ENCODE assay signal across 34 cellular contexts in the genomic region with DNA sequence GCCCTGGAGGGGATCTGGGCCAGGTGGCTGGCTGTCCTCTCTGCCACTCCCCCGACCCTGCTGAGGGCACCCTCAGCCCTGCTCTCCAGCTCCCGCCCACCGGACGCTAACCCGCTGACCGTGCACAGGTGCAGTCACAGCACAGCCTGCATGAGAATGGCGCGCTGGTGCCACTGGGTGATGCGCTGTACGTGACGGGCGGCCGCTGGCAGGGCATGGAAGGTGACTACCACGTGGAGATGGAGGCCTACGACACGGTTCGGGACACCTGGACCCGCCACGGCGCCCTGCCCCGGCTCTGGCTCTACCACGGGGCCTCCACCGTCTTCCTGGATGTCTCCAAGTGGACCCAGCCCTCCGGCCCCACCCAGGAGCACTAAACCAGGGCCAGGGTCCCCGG. TPM values are rescaled to one million over a fixed set of nuclear protein-coding genes. Genes with fewer than 3 reads are reported as not detected.
"Had no signal": no experiment of that assay in that cellular context is flagged by ENCODE, and none has a peak within 500 bp of the region (broad histone marks: within the 10 kb centered on the region; RNA-seq: fewer than 3 reads in every experiment).

No MANE protein-coding gene starts in this region.

- H3K9me3 ChIP-seq: adrenal gland, body of pancreas, breast epithelium, MG63 had no signal

- H3K4me1 ChIP-seq: adrenal gland, body of pancreas, breast epithelium had no signal

- H3K36me3 ChIP-seq: adrenal gland, breast epithelium, MG63 had no signal

- H3K4me3 ChIP-seq: adrenal gland, body of pancreas, breast epithelium, MG63, PC-9, SK-N-MC had no signal

- ATAC-seq: activated CD8-positive, alpha-beta T cell treated with anti-CD3 and anti-CD28 coated beads for 36 hours; activated naive CD4-positive, alpha-beta T cell treated with anti-CD3 and anti-CD28 coated beads, Interleukin-2, amount 50 U/mL, for 72 hours; body of pancreas had no signal

- FAIRE-seq: astrocyte, RCC 7860 had no signal

- H3K4me2 ChIP-seq: PC-9 had no signal

- DNase-seq: activated CD4-positive, alpha-beta T cell treated with anti-CD3 and anti-CD28 coated beads, Interleukin-2, amount 10 ng/mL, durations not matched to agents 24 days and 14 days; activated CD4-positive, alpha-beta T cell treated with anti-CD3 and anti-CD28 coated beads, Interleukin-2, amount 50 U/mL, for 4 hours; activated CD8-positive, alpha-beta T cell treated with anti-CD3 and anti-CD28 coated beads for 36 hours; activated gamma-delta T cell treated with Interleukin-2 at 50 U/mL for 16 hours; activated naive CD4-positive, alpha-beta T cell treated with anti-CD3 and anti-CD28 coated beads for 36 hours; activated T-cell treated with anti-CD3 and anti-CD28 coated beads, Interleukin-2, amount 50 U/mL, for 1 hour; adrenal gland; body of pancreas; caudate nucleus; cerebellar nuclear complex; Kasumi-1; MG63; NCI-H1048; NCI-H1105 treated with DMSO at 0.1 percent for 48 hours; NCI-H1436; NCI-H1694; NCI-H1930; NCI-H510A; NCI-H526; NCI-H748 treated with DMSO at 0.1 percent for 48 hours; NK-92 treated with Interleukin-12 subunit alpha and Interleukin-12 subunit beta, amount 100 ng/mL, for 24 hours; PC-9; Right ventricle myocardium superior; T1000 had no signal

- H2AFZ ChIP-seq: PC-9 had no signal

- H3K27me3 ChIP-seq: adrenal gland, body of pancreas, breast epithelium, MG63 had no signal

- H3K27ac ChIP-seq: adrenal gland, body of pancreas, breast epithelium, PC-9, RWPE1 had no signal

RNA-seq across cellular contexts. Expression of a gene that starts 8.1 kb away (rescaled TPM):
- total RNA-seq: Right ventricle myocardium superior; T-helper 1 cell treated with Interleukin-12 subunit alpha and Interleukin-12 subunit beta and Interleukin-4 antibody, amounts not matched to agents 30 ng/mL and 1 ng/mL, for 36 hours had no signal

RNA-seq across cellular contexts. Expression of a gene that starts 12.2 kb away (rescaled TPM):
- total RNA-seq: activated CD4-positive, alpha-beta T cell treated with anti-CD3 and anti-CD28 coated beads, Interleukin-2, amount 10 ng/mL, durations not matched to agents 24 days and 14 days; activated CD8-positive, alpha-beta memory T cell treated with anti-CD3 and anti-CD28 coated beads for 36 hours; activated CD8-positive, alpha-beta T cell treated with anti-CD3 and anti-CD28 coated beads for 36 hours; activated naive CD4-positive, alpha-beta T cell treated with anti-CD3 and anti-CD28 coated beads for 36 hours; activated naive CD4-positive, alpha-beta T cell treated with anti-CD3 and anti-CD28 coated beads, Interleukin-2, amount 50 U/mL, for 72 hours; activated T-helper 2 cell treated with anti-CD3 and anti-CD28 coated beads, Interferon-gamma antibody, Interleukin-2, Interleukin-4, amounts not matched to agents 10 μg/mL and 5 μg/mL and 100 μg/mL, durations not matched to agents 14 hours and 24 hours and 36 hours; T-helper 1 cell treated with Interleukin-12 subunit alpha and Interleukin-12 subunit beta and Interleukin-4 antibody, amounts not matched to agents 30 ng/mL and 1 ng/mL, for 36 hours; T-helper 2 cell treated with Interferon-gamma antibody and Interleukin-4, amounts not matched to agents 100 ng/mL and 5 ng/mL, for 36 hours had no signal

RNA-seq across cellular contexts. Expression of a gene that starts 50.5 kb away (rescaled TPM):
- total RNA-seq: astrocyte, body of pancreas, Right ventricle myocardium superior had no signal
